23 cellular contexts compared by ENCODE assay signal in the genomic region with DNA sequence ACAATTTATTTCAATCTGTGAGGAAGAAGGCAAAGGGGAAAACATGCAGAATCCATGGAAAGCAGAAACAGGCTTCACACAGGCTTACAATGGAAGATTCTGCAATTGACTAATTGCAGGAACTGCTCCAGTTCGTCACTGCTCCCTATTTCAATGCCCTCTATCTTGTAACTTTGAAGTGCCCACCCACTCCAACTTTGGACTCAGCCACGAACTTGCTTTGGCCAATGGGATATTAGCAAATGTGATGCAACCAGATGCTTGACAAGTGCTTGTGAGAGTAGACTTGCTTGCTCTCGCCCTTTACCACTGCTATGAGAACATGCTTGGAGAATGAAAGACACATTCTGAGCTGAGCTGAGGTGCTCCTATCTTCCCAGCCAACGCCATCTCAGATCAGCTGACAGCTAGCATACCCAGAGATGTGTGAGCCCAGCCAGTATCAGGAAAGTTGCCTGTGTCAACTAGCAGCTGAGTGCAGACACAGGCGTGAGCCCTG.
DNase-seq lines count a peak whose midpoint lies in the region; ATAC-seq, FAIRE-seq and TF ChIP-seq lines count a peak whose summit lies in the region.
"Had no signal": no experiment of that assay in that cellular context is flagged by ENCODE, and none has a peak within 500 bp of the region (broad histone marks: within the 10 kb centered on the region; RNA-seq: fewer than 3 reads in every experiment).

No MANE protein-coding gene starts in this region.

- no peaks in the 10 kb centered on the region for H3K9me3 ChIP-seq in heart left ventricle
- H3K9me3 ChIP-seq: adrenal gland, Caco-2, ovary had no signal

- H3K4me3 ChIP-seq in NB4 (ENCODE audit: low read depth, low read length) (no peak overlapping the region), heart left ventricle (no peak overlapping the region)
- H3K4me3 ChIP-seq: adrenal gland, hepatocyte, ovary, skin epidermis had no signal

- H3K4me1 ChIP-seq in heart left ventricle, result no peaks in the 10 kb centered on the region
- H3K4me1 ChIP-seq: adrenal gland, Caco-2 had no signal

- intact Hi-C loops in heart left ventricle (cut with DNase I), result no loop called here

- H3K27me3 Mint-ChIP-seq in nephron (ENCODE audit: low read depth), result no peaks in the 10 kb centered on the region
- H3K27me3 Mint-ChIP-seq: B cell had no signal

- H3K36me3 Mint-ChIP-seq in nephron (ENCODE audit: low read depth), result no peaks in the 10 kb centered on the region

- DNase-seq in Ammon's horn (ENCODE audit: low spot score) (peak; percentile 2), NB4 (ENCODE audit: low read depth) (peak; percentile 2), heart left ventricle (peak in 4 of 5 donors; percentile 4 to 22 (median 18)), NCI-H774 (lab: John Stamatoyannopoulos, UW) (no peak), NCI-H226 (no peak), GM12891 (ENCODE audit: insufficient read length, low spot score) (no peak)
- DNase-seq: activated CD4-positive, alpha-beta T cell treated with anti-CD3 and anti-CD28 coated beads for 4 hours; activated effector memory CD4-positive, alpha-beta T cell treated with Interleukin-2 at 50 U/mL for 16 hours; adrenal gland; Caco-2; central memory CD4-positive, alpha-beta T cell; kidney glomerular epithelial cell; NCI-H1105; NCI-H748 treated with DMSO at 0.1 percent for 48 hours; ovary; stimulated activated CD4-positive, alpha-beta T cell treated with anti-CD3 and anti-CD28 coated beads, Interleukin-4, amount 100 ng/mL, for 24 hours had no signal

- ATAC-seq in heart left ventricle, result peak in 3 of 4 donors; percentile 63 to 84 (median 75)
- ATAC-seq in GM21381 (IDR thresholded peaks at IDR 0.05; ENCODE audit: unreplicated experiment), result no peak
- ATAC-seq: HCT116 had no signal

- H3K27ac ChIP-seq in heart left ventricle, result no peak overlapping the region
- H3K27ac ChIP-seq: adrenal gland, hepatocyte, ovary, skin epidermis had no signal

- TF ChIP-seq CTCF in NB4 (IDR thresholded peaks at IDR 0.05; ENCODE audit: low read depth, low read length), result no peak
- TF ChIP-seq CTCF in heart left ventricle (IDR thresholded peaks at IDR 0.05), result no peak
- no peak for TF ChIP-seq CTCF in nephron (IDR thresholded peaks at IDR 0.05; ENCODE audit: unreplicated experiment in 3 of 3)

- no peaks in the 10 kb centered on the region for H3K9me3 Mint-ChIP-seq in nephron

- H3K27me3 ChIP-seq in heart left ventricle, result peaks cover 0 to 6% (median 0%) of the 10 kb centered on the region in 9 donors
- H3K27me3 ChIP-seq: adrenal gland, hepatocyte, ovary had no signal

- peak overlapping the region in 2 of 3 experiments; percentile 11 to 37 for H3K4me3 Mint-ChIP-seq in nephron
- H3K4me3 Mint-ChIP-seq: B cell had no signal

- TF ChIP-seq POLR2A in NB4 (IDR thresholded peaks at IDR 0.05; ENCODE audit: extremely low read depth, insufficient read length), result no peak
- TF ChIP-seq POLR2A in heart left ventricle (IDR thresholded peaks at IDR 0.05), result no peak
- no peak for TF ChIP-seq POLR2A in GM12891 (IDR thresholded peaks at IDR 0.05; ENCODE audit: low read depth, low read length)

- no peaks in the 10 kb centered on the region for H3K36me3 ChIP-seq in heart left ventricle
- H3K36me3 ChIP-seq: adrenal gland, ovary had no signal

- WGBS in heart left ventricle, 4 donors, result 13 to 27% (median 25%) methylated on average over 5 of the region's 5 CpGs

- FAIRE-seq in GM12891 (lab: Jason Lieb, UNC), result no peak
- FAIRE-seq: RCC 7860 had no signal

- peak overlapping the region; percentile 73 to 91 (median 75) for H3K27ac Mint-ChIP-seq in nephron
- H3K27ac Mint-ChIP-seq: B cell had no signal

- peaks cover 37% of the 10 kb centered on the region for H3K4me1 Mint-ChIP-seq in nephron
- H3K4me1 Mint-ChIP-seq: B cell had no signal

TF ChIP-seq in GM12891, 5 proteins besides CTCF, POLR2A, EP300 and RAD21:
- no peak for TF ChIP-seq TAF1 (IDR thresholded peaks at IDR 0.05; ENCODE audit: low read depth, low read length)
- no peak for TF ChIP-seq PAX5 (IDR thresholded peaks at IDR 0.05; ENCODE audit: insufficient read depth, low read length, severe bottlenecking)
- no peak for TF ChIP-seq SPI1 (IDR thresholded peaks at IDR 0.05; ENCODE audit: low read depth, low read length)
- no peak for TF ChIP-seq POLR2AphosphoS5 (IDR thresholded peaks at IDR 0.05; ENCODE audit: low read depth, low read length)
- TF ChIP-seq POU2F2 (IDR thresholded peaks at IDR 0.05; ENCODE audit: low read depth, low read length), result no peak

Comparison
In these comparisons a context has a peak if more than half of its experiments do, and no peak if none do; other contexts are left out.
1. DNase-seq: peak in Ammon's horn (single experiment), NB4 (single experiment) and heart left ventricle (4 of 5); none in NCI-H774 (single experiment), NCI-H226 (single experiment) and GM12891 (single experiment).